19 cellular contexts compared by ENCODE assay signal in the genomic region with DNA sequence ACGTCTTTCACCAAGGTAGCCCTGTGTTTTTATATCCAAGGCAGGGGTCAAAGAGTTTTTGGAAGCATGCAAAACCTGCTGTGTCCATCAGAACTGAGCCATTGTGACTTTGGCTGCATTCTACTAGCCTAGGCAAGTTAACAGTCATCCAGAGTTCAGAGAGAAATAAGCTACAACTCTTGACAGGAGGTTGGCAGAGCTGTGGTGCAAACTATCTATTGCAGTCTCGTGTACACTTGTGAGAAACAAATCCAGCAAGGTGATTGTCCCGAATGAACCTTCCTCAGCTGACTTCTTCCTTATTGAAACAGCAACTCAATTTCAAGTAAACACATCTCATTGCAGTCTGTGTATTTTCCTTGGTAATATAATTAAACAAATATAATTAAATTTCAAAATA.
"Had no signal": no experiment of that assay in that cellular context is flagged by ENCODE, and none has a peak within 500 bp of the region (broad histone marks: within the 10 kb centered on the region; RNA-seq: fewer than 3 reads in every experiment).

No MANE protein-coding gene starts in this region.

- ATAC-seq: foreskin keratinocyte, gastroesophageal sphincter, heart left ventricle, left colon, left lobe of liver, left ventricle myocardium superior, lower lobe of right lung, mucosa of descending colon had no signal

- H3K27ac ChIP-seq: coronary artery, esophagus muscularis mucosa, foreskin keratinocyte, gastroesophageal sphincter, heart left ventricle, hepatocyte, lower lobe of right lung had no signal

- H3K27me3 ChIP-seq: dorsolateral prefrontal cortex, esophagus muscularis mucosa, foreskin keratinocyte, gastroesophageal sphincter, heart left ventricle, hepatocyte had no signal

- H3K36me3 ChIP-seq: esophagus muscularis mucosa, gastroesophageal sphincter, heart left ventricle, lower lobe of right lung had no signal

- H3K9me3 ChIP-seq: esophagus muscularis mucosa, gastroesophageal sphincter, heart left ventricle, lower lobe of right lung had no signal

- H2AFZ ChIP-seq: hepatocyte had no signal

- H3K4me3 ChIP-seq: coronary artery, dorsolateral prefrontal cortex, esophagus muscularis mucosa, gastroesophageal sphincter, heart left ventricle, hepatocyte, lower lobe of right lung, mucosa of descending colon had no signal

- H3K4me2 ChIP-seq: hepatocyte had no signal

- DNase-seq: dermis blood vessel endothelial cell; dorsolateral prefrontal cortex; effector CD4-positive, alpha-beta T cell; effector memory CD4-positive, alpha-beta T cell; foreskin keratinocyte; heart left ventricle; hypothalamus; immature natural killer cell; left colon; left ventricle myocardium superior; lower lobe of right lung; mesenchymal stem cell; mucosa of descending colon; naive B cell had no signal

- H3K4me1 ChIP-seq: esophagus muscularis mucosa, foreskin keratinocyte, gastroesophageal sphincter, lower lobe of right lung had no signal
